ENCODE assay signal across 1 cellular context in the genomic region with DNA sequence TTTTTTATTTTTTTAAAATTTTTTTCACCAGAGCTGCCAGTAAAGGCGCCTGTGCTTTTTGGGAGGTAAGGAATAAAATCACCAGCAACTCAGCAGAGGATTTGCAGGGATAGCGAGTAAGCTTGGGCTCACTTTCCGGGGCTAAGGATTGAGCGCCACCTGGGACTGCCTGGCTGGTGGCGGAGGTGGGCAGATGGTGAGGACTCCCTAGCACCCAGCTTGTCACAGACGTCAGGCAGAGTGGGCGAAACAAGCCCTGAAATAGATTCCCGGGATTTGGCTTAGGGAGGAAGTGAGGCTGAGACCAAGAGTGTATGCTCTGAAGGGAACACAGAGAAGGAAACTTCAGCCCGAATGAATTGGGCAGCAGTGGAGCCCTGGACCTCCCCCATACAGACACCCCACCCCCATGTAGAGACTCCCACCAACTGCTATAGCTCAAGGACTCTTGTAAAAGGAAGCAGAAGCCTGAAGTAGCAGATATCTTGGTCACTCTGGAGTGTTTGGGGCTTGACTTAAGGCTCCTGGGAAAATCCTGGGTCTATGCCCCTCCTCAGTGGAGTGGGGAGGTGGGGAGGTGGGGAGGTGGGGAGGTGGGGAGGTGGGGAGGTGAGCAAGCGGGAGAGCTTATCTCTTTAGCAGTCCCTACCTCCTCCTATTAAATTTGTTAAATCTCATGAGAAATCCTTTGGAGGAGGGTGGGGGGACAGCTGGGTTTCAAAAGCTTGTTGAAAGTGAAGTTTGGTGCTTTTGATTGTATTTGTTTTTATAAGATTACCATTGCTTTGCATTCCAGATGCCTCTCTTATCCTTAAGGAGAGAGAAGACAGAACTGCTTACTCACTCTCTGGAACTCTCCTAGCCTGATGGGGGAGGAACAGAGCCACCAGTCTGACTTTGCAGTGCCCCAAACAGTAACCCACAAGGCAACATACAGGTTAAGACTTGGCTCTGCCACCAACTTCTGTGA.
TF ChIP-seq lines count a peak whose summit lies in the region.

No MANE protein-coding gene starts in this region.

TF ChIP-seq in SK-N-SH, 30 proteins besides CTCF, POLR2A, EP300 and RAD21 (continued from another document):
- TF ChIP-seq, protein P1, sequence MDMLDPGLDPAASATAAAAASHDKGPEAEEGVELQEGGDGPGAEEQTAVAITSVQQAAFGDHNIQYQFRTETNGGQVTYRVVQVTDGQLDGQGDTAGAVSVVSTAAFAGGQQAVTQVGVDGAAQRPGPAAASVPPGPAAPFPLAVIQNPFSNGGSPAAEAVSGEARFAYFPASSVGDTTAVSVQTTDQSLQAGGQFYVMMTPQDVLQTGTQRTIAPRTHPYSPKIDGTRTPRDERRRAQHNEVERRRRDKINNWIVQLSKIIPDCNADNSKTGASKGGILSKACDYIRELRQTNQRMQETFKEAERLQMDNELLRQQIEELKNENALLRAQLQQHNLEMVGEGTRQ (IDR thresholded peaks at IDR 0.05; ENCODE audit: borderline replicate concordance, low read depth, low read length), result no peak
- no peak for TF ChIP-seq FOXJ3 (CRISPR knock-in tag; IDR thresholded peaks at IDR 0.05)
- TF ChIP-seq TAF1 (IDR thresholded peaks at IDR 0.05; ENCODE audit: borderline replicate concordance, low read depth, low read length), result peak; percentile 19; the same call in 1 of the 2 replicates
TF ChIP-seq in SK-N-SH: peak in this region for 5.
